ENCODE assay signal across 7 cellular contexts in genomic region chr6:106251531-106252255, GRCh38.
DNase-seq lines count a peak whose midpoint lies in the region; ATAC-seq and TF ChIP-seq lines count a peak whose summit lies in the region.
"Not testable (repeated sequence)": the region's sequence is repeated elsewhere in the genome, so short reads cannot be mapped to it uniquely, and the experiment has no call there.

No MANE protein-coding gene starts in this region.

- H3K27me3 Mint-ChIP-seq in WTC11 (ENCODE audit: low read depth); MCF 10A (ENCODE audit: insufficient read depth, unreplicated experiment): not testable (repeated sequence)

- peak; percentile 87 for DNase-seq in Caki2 (ENCODE audit: low read depth)
- peak; percentile 71 for DNase-seq in LHCN-M2 (ENCODE audit: low read depth)
- not testable (repeated sequence) for DNase-seq in WTC11 (ENCODE audit: low spot score)
- peak; percentile 62 for DNase-seq in MCF 10A (ENCODE audit: unreplicated experiment)
- DNase-seq in fibroblast of the aortic adventitia (ENCODE audit: low read depth) = peak; percentile 80
- peak; percentile 27 for DNase-seq in kidney glomerular epithelial cell (lab: John Stamatoyannopoulos, UW)
- DNase-seq in renal cortical epithelial cell (ENCODE audit: low read depth) = peak; percentile 33

- H3K4me3 Mint-ChIP-seq in WTC11; MCF 10A (ENCODE audit: unreplicated experiment): not testable (repeated sequence)

- not testable (repeated sequence) for H3K27ac Mint-ChIP-seq in WTC11; MCF 10A (ENCODE audit: low read depth, unreplicated experiment)

- H3K36me3 Mint-ChIP-seq in WTC11 = not testable (repeated sequence)
- peaks cover 15% of the 10 kb centered on the region for H3K36me3 Mint-ChIP-seq in MCF 10A (ENCODE audit: insufficient read depth, unreplicated experiment)

- CTCF ChIA-PET in WTC11 (lab: Charles Lee) = not testable (repeated sequence)
- CTCF ChIA-PET in MCF 10A (lab: Yijun Ruan, JAX) = interaction anchor here (0.7 kb wide), 3 partner anchors 160 to 1405 kb away, joined by 3 read pairs; no protein-coding TSS in a partner anchor

- not testable (repeated sequence) for H3K4me3 ChIP-seq in fibroblast of the aortic adventitia (ENCODE audit: low read depth, low read length)

- intact Hi-C loops in MCF 10A (cut with micrococcal nuclease) = not testable (repeated sequence)

- POLR2A ChIA-PET in WTC11 (lab: Charles Lee) = not testable (repeated sequence)
- POLR2A ChIA-PET in MCF 10A (lab: Yijun Ruan, JAX) = interaction anchor here (1.3 to 1.5 kb wide), 2 partner anchors 11 to 13 kb away, joined by 4 to 6 read pairs; no protein-coding TSS in a partner anchor

- H3K4me1 Mint-ChIP-seq in WTC11 = peaks cover 22% of the 10 kb centered on the region
- H3K4me1 Mint-ChIP-seq in MCF 10A (ENCODE audit: insufficient read depth, unreplicated experiment) = peaks cover 44% of the 10 kb centered on the region

- BruUV-seq in MCF 10A (replicated peaks; lab: Mats Ljungman, UMichigan) = not testable (repeated sequence)

- not testable (repeated sequence) for TF ChIP-seq CTCF in WTC11 (IDR thresholded peaks at IDR 0.05); MCF 10A (IDR thresholded peaks at IDR 0.05; ENCODE audit: unreplicated experiment); fibroblast of the aortic adventitia (IDR thresholded peaks at IDR 0.05; ENCODE audit: insufficient read depth, low read length)

- not testable (repeated sequence) for ATAC-seq in WTC11

- H3K9me3 Mint-ChIP-seq in WTC11; MCF 10A (ENCODE audit: unreplicated experiment): not testable (repeated sequence)

- in situ Hi-C loops in Caki2 (cut with HindIII; ENCODE audit: low pct_unique_long_range_greater_than_20kb, low sequenced_read_pairs) = not testable (repeated sequence)

TF ChIP-seq in WTC11, 78 proteins besides CTCF, POLR2A, EP300 and RAD21:
- TF ChIP-seq, protein P1, sequence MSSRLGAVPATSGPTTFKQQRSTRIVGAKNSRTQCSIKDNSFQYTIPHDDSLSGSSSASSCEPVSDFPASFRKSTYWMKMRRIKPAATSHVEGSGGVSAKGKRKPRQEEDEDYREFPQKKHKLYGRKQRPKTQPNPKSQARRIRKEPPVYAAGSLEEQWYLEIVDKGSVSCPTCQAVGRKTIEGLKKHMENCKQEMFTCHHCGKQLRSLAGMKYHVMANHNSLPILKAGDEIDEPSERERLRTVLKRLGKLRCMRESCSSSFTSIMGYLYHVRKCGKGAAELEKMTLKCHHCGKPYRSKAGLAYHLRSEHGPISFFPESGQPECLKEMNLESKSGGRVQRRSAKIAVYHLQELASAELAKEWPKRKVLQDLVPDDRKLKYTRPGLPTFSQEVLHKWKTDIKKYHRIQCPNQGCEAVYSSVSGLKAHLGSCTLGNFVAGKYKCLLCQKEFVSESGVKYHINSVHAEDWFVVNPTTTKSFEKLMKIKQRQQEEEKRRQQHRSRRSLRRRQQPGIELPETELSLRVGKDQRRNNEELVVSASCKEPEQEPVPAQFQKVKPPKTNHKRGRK (CRISPR knock-in tag; IDR thresholded peaks at IDR 0.05; ENCODE audit: borderline replicate concordance) = peak; percentile 38; the same call in 1 of the 2 replicates
